In the genomic region with DNA sequence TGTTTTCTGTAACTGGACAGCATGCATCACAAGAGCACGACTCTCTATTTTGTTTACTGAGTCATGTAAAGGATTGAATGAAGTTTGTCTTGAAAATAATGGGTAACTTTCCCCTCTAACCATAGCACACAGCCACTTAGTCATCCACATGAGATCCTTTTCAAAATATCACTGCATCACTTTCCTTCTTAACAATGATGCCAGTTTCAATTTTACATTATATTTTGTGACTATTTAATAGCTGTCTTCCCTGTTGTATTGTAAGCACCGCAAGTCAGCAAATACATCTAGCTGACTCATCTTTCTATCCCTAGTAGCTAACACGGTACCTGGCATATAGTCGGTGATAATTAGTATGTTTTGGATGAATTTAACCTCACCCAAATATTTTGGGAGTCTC, we compare ENCODE assay signal across 23 cellular contexts.
"Had no signal": no experiment of that assay in that cellular context is flagged by ENCODE, and none has a peak within 500 bp of the region (broad histone marks: within the 10 kb centered on the region; RNA-seq: fewer than 3 reads in every experiment).

No MANE protein-coding gene starts in this region.

- H3K36me3 ChIP-seq: cardiac muscle cell, pancreas, thoracic aorta, upper lobe of left lung had no signal

- H3K4me1 ChIP-seq: pancreas, upper lobe of left lung had no signal

- DNase-seq: activated CD4-positive, alpha-beta memory T cell treated with anti-CD3 and anti-CD28 coated beads, Interleukin-2, amount 10 ng/mL, durations not matched to agents 7 days and 5 days; activated CD4-positive, alpha-beta T cell treated with anti-CD3 and anti-CD28 coated beads for 48 hours; activated CD4-positive, CD25-positive, alpha-beta regulatory T cell; activated CD8-positive, alpha-beta memory T cell treated with anti-CD3 and anti-CD28 coated beads, Interleukin-2, amount 10 ng/mL, durations not matched to agents 7 days and 5 days; activated naive CD4-positive, alpha-beta T cell treated with Interleukin-2 at 50 U/mL for 16 hours; activated naive CD8-positive, alpha-beta T cell treated with anti-CD3 and anti-CD28 coated beads, Interleukin-2, amount 10 ng/mL, durations not matched to agents 7 days and 5 days; amygdala; dermis blood vessel endothelial cell; effector memory CD4-positive, alpha-beta T cell; hypothalamus; mesenchymal stem cell; mucosa of descending colon; naive B cell; pancreas; stimulated activated CD4-positive, alpha-beta T cell treated with anti-CD3 and anti-CD28 coated beads, Interleukin-4, amount 100 ng/mL, for 24 hours; T1000; upper lobe of left lung had no signal

- ATAC-seq: activated CD8-positive, alpha-beta memory T cell treated with anti-CD3 and anti-CD28 coated beads, Interleukin-2, amount 10 ng/mL, durations not matched to agents 7 days and 5 days; mucosa of descending colon; pancreas; sciatic nerve; stimulated activated memory B cell treated with anti-CD40 and anti-IgM and Interleukin-4, amounts not matched to agents 10 μg/mL and 1 μg/mL and 100 μg/mL, for 72 hours had no signal

- H3K9me3 ChIP-seq: mucosa of descending colon, pancreas, thoracic aorta, upper lobe of left lung had no signal

- H3K27me3 ChIP-seq: pancreas, upper lobe of left lung had no signal

- H3K4me3 ChIP-seq: cardiac muscle cell, mucosa of descending colon, pancreas, thoracic aorta, upper lobe of left lung had no signal

- H3K27ac ChIP-seq: cardiac muscle cell, pancreas, thoracic aorta, upper lobe of left lung had no signal

- FAIRE-seq: frontal cortex, keratinocyte, pancreas had no signal
